25 cellular contexts compared by ENCODE assay signal in the genomic region with DNA sequence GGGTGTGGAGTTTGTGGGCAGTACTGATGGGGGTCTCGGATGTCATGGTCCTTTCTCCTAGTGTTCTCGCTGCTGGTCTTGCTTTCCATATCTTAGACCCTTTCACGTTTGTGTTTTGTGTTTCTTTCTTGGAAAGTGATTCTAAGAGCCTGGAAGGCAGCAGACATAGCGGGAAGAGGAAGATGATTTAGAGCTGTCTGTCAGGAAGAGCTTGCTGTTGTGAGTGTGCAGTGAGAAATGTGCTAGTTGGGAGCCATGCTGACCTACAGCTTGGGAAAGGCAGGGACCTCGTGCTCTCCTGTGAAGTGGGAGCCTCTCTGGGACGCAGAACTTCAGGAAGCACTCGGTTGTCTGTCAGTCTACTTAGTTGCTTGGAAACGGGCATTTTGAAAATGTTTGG.
DNase-seq lines count a peak whose midpoint lies in the region; ATAC-seq, FAIRE-seq and TF ChIP-seq lines count a peak whose summit lies in the region.
"Had no signal": no experiment of that assay in that cellular context is flagged by ENCODE, and none has a peak within 500 bp of the region (broad histone marks: within the 10 kb centered on the region; RNA-seq: fewer than 3 reads in every experiment).

No MANE protein-coding gene starts in this region.

- H3K36me3 ChIP-seq in mammary epithelial cell (ENCODE audit: insufficient read depth, low read length) (no peaks in the 10 kb centered on the region), breast epithelium (no peaks in the 10 kb centered on the region), astrocyte (ENCODE audit: insufficient read depth, low read length) (no peaks in the 10 kb centered on the region), trophoblast cell (ENCODE audit: control insufficient read depth in 1 of 2, insufficient read depth in 2 of 2, low read length in 2 of 2) (no peaks in the 10 kb centered on the region), right atrium auricular region (no peaks in the 10 kb centered on the region)
- H3K36me3 ChIP-seq: BLaER1 had no signal

- H3K9me3 ChIP-seq in mammary epithelial cell (replicated peaks; ENCODE audit: insufficient read depth, low read length) (peaks cover 8% of the 10 kb centered on the region), breast epithelium (no peaks in the 10 kb centered on the region), astrocyte (ENCODE audit: insufficient read depth, low read depth, low read length) (peaks cover 2% of the 10 kb centered on the region), trophoblast cell (ENCODE audit: insufficient read depth, low read depth, low read length) (no peaks in the 10 kb centered on the region), right atrium auricular region (no peaks in the 10 kb centered on the region)
- H3K9me3 ChIP-seq: Caco-2 had no signal

- 92% methylated on average over 8 of the region's 8 CpGs for WGBS in mammary epithelial cell (ENCODE audit: low coverage, missing lambda C conversion rate)
- no CpG with 5 or more reads among the region's 8 CpGs for WGBS in trophoblast cell (ENCODE audit: extremely low coverage, insufficient coverage, insufficient read length)

- peaks cover 35% of the 10 kb centered on the region for H3K4me1 Mint-ChIP-seq in astrocyte (ENCODE audit: low read depth, unreplicated experiment)
- H3K4me1 Mint-ChIP-seq: B cell; CD4-positive, CD25-positive, alpha-beta regulatory T cell had no signal

- H3K27ac ChIP-seq in mammary epithelial cell (ENCODE audit: insufficient read depth, low read depth, low read length) (no peak overlapping the region), breast epithelium (no peak overlapping the region), astrocyte (ENCODE audit: low read depth, low read length) (no peak overlapping the region), epithelial cell of prostate (peak overlapping the region; percentile 76), trophoblast cell (ENCODE audit: low read depth, low read length) (peak overlapping the region; percentile 79), right atrium auricular region (no peak overlapping the region)
- H3K27ac ChIP-seq: 22Rv1, BLaER1, C4-2B, GM23248 had no signal

- H3K4me3 ChIP-seq in mammary epithelial cell (replicated peaks in 1 of 3; ENCODE audit: insufficient read depth in 1 of 3, low read depth in 2 of 3, low read length in 3 of 3) (no peak overlapping the region), breast epithelium (no peak overlapping the region), astrocyte (ENCODE audit: insufficient read depth, low read depth, low read length) (no peak overlapping the region), trophoblast cell (ENCODE audit: low read depth, low read length) (no peak overlapping the region), right atrium auricular region (no peak overlapping the region)
- H3K4me3 ChIP-seq: BLaER1, GM12878, GM23248 had no signal

- peak overlapping the region; percentile 89 for H3K4ac ChIP-seq in trophoblast cell (ENCODE audit: low read depth, low read length)

- peak overlapping the region; percentile 98 for H2BK120ac ChIP-seq in trophoblast cell (ENCODE audit: insufficient read depth, low read length, poor library complexity)

- no peak for ATAC-seq in HG03159 (IDR thresholded peaks at IDR 0.05; ENCODE audit: unreplicated experiment)
- ATAC-seq: CD8-positive, alpha-beta T cell; GM12878; HCT116 had no signal

- peak overlapping the region; percentile 64 for H4K8ac ChIP-seq in trophoblast cell (ENCODE audit: low read depth, low read length)

- CTCF ChIA-PET in mammary epithelial cell (lab: Charles Lee; ENCODE audit: low non-redundant PET): no interaction called here

- in situ Hi-C loops in mammary epithelial cell (cut with MboI; ENCODE audit: low sequenced_read_pairs in 2 of 2): no loop called here

- intact Hi-C loops in mammary epithelial cell (cut with micrococcal nuclease) (loop anchor here (5.0 kb wide), 2 partner anchors 38 to 53 kb away; no protein-coding TSS in a partner anchor), breast epithelium (cut with DNase I; ENCODE audit: low total_unique reads) (no loop called here)

- H3K27me3 ChIP-seq in mammary epithelial cell (ENCODE audit: insufficient read depth, low read length) (no peaks in the 10 kb centered on the region), breast epithelium (no peaks in the 10 kb centered on the region), astrocyte (ENCODE audit: insufficient read depth, low read length) (no peaks in the 10 kb centered on the region), trophoblast cell (ENCODE audit: insufficient read depth, low read length) (no peaks in the 10 kb centered on the region), right atrium auricular region (no peaks in the 10 kb centered on the region)
- H3K27me3 ChIP-seq: BLaER1 had no signal

- H3K14ac ChIP-seq in trophoblast cell (ENCODE audit: low read length): peak overlapping the region; percentile 83

- H3K79me2 ChIP-seq in mammary epithelial cell (ENCODE audit: insufficient read depth, low read length) (no peaks in the 10 kb centered on the region), astrocyte (ENCODE audit: insufficient read depth, low read length) (no peaks in the 10 kb centered on the region), trophoblast cell (ENCODE audit: control insufficient read depth, insufficient read depth, low read length, poor library complexity) (peaks cover 7% of the 10 kb centered on the region)

- no peak overlapping the region for H3K4me3 Mint-ChIP-seq in astrocyte (ENCODE audit: unreplicated experiment)
- H3K4me3 Mint-ChIP-seq: B cell; CD4-positive, CD25-positive, alpha-beta regulatory T cell; CD8-positive, alpha-beta T cell; H9 had no signal

- peak overlapping the region; percentile 14 for H2AFZ ChIP-seq in mammary epithelial cell (ENCODE audit: low read depth, low read length)
- no peak overlapping the region for H2AFZ ChIP-seq in astrocyte (ENCODE audit: low read depth, low read length)
- H2AFZ ChIP-seq in trophoblast cell (ENCODE audit: insufficient read depth, low read length, poor library complexity): peak overlapping the region; percentile 53
- H2AFZ ChIP-seq: GM23248 had no signal

- peak overlapping the region; percentile 91 for H2BK5ac ChIP-seq in trophoblast cell (ENCODE audit: low read depth, low read length, poor library complexity)

- H4K12ac ChIP-seq in trophoblast cell (ENCODE audit: low read depth, low read length): no peak overlapping the region

- no peak overlapping the region for H3K23ac ChIP-seq in trophoblast cell (ENCODE audit: low read length)

- H3K4me2 ChIP-seq in mammary epithelial cell (ENCODE audit: insufficient read depth, low read depth, low read length) (no peak overlapping the region), astrocyte (ENCODE audit: low read length) (no peak overlapping the region), trophoblast cell (ENCODE audit: low read length) (no peak overlapping the region)
- H3K4me2 ChIP-seq: BLaER1 had no signal

- no peaks in the 10 kb centered on the region for H3K27me3 Mint-ChIP-seq in astrocyte (ENCODE audit: low read depth, unreplicated experiment)

- TF ChIP-seq POLR2A in breast epithelium (IDR thresholded peaks at IDR 0.05): no peak

- peaks cover 45% of the 10 kb centered on the region for H3K79me1 ChIP-seq in trophoblast cell (ENCODE audit: low read length)

- DNase-seq in mammary epithelial cell (no peak), breast epithelium (ENCODE audit: low spot score in 2 of 2) (no peak), astrocyte (ENCODE audit: low read depth) (no peak), epithelial cell of prostate (ENCODE audit: low read depth, low spot score) (no peak), trophoblast cell (no peak), NCI-H510A (lab: John Stamatoyannopoulos, UW) (no peak), right atrium auricular region (ENCODE audit: low spot score) (no peak)
- DNase-seq: Caco-2; CD4-positive, CD25-positive, alpha-beta regulatory T cell; CD8-positive, alpha-beta T cell; DMS153; DND-41; EL; GDM1; H9 had no signal

- H3K27ac Mint-ChIP-seq in astrocyte (ENCODE audit: unreplicated experiment): peak overlapping the region; percentile 43
- H3K27ac Mint-ChIP-seq: B cell; CD4-positive, CD25-positive, alpha-beta regulatory T cell; CD8-positive, alpha-beta T cell; H9 had no signal

- H4K20me1 ChIP-seq in mammary epithelial cell (ENCODE audit: insufficient read depth, low read length) (no peaks in the 10 kb centered on the region), astrocyte (ENCODE audit: insufficient read depth, low read length) (no peaks in the 10 kb centered on the region)
- H4K20me1 ChIP-seq: BLaER1 had no signal

- BruUV-seq in mammary epithelial cell (replicated peaks; lab: Mats Ljungman, UMichigan): no TSS peak

- H3K9ac ChIP-seq in mammary epithelial cell (ENCODE audit: insufficient read depth, low read length): no peak overlapping the region
- H3K9ac ChIP-seq in astrocyte (ENCODE audit: low read length): no peak overlapping the region
- H3K9ac ChIP-seq in trophoblast cell (ENCODE audit: low read length): no peak overlapping the region
- H3K9ac ChIP-seq: BLaER1, GM23248 had no signal

- H2AK5ac ChIP-seq in trophoblast cell (ENCODE audit: low read length): peak overlapping the region; percentile 72

- H3K4me1 ChIP-seq in mammary epithelial cell (ENCODE audit: insufficient read depth, low read length) (peaks cover 42% of the 10 kb centered on the region), breast epithelium (no peaks in the 10 kb centered on the region), astrocyte (ENCODE audit: insufficient read depth, low read length) (no peaks in the 10 kb centered on the region), trophoblast cell (ENCODE audit: control insufficient read depth in 1 of 2, insufficient read depth in 2 of 2, low read length in 2 of 2) (peaks cover 14 to 15% of the 10 kb centered on the region in 2 experiments), right atrium auricular region (no peaks in the 10 kb centered on the region)
- H3K4me1 ChIP-seq: BLaER1 had no signal

- H3K36me3 Mint-ChIP-seq in astrocyte (ENCODE audit: low read depth, unreplicated experiment): peaks cover 3% of the 10 kb centered on the region
- H3K36me3 Mint-ChIP-seq: CD4-positive, CD25-positive, alpha-beta regulatory T cell; CD8-positive, alpha-beta T cell had no signal

- peaks cover 7% of the 10 kb centered on the region for H3K9me3 Mint-ChIP-seq in astrocyte (ENCODE audit: unreplicated experiment)
- H3K9me3 Mint-ChIP-seq: CD8-positive, alpha-beta T cell had no signal

- H2BK12ac ChIP-seq in trophoblast cell (ENCODE audit: low read length): peak overlapping the region; percentile 93

- TF ChIP-seq CTCF in mammary epithelial cell (conservative IDR thresholded peaks at IDR 0.05 in 1 of 2, IDR thresholded peaks at IDR 0.05 in 1 of 2; ENCODE audit: extremely low read depth in 1 of 2, insufficient read depth in 1 of 2, low read depth in 1 of 2, low read length in 2 of 2): no peak
- no peak for TF ChIP-seq CTCF in breast epithelium (IDR thresholded peaks at IDR 0.05)
- TF ChIP-seq CTCF in astrocyte (IDR thresholded peaks at IDR 0.05; ENCODE audit: insufficient read depth, low read depth, low read length): no peak
- no peak for TF ChIP-seq CTCF in right atrium auricular region (IDR thresholded peaks at IDR 0.05)

- H3K18ac ChIP-seq in trophoblast cell (ENCODE audit: low read length): peak overlapping the region; percentile 78

- FAIRE-seq in astrocyte (lab: Jason Lieb, UNC): no peak
- FAIRE-seq: A204.1, GM12878, GM19239 had no signal

- dilution Hi-C loops in mammary epithelial cell (cut with HindIII; ENCODE audit: low sequenced_read_pairs): no loop called here

- peak overlapping the region; percentile 94 for H4K91ac ChIP-seq in trophoblast cell (ENCODE audit: low read depth, low read length)

Comparison
In these comparisons a context has a peak if more than half of its experiments do, and no peak if none do; other contexts are left out.
1. H3K27ac ChIP-seq: peak in epithelial cell of prostate (single experiment) and trophoblast cell (single experiment); none in mammary epithelial cell (single experiment), breast epithelium (0 of 2), astrocyte (single experiment) and right atrium auricular region (0 of 2).